In the genomic region with DNA sequence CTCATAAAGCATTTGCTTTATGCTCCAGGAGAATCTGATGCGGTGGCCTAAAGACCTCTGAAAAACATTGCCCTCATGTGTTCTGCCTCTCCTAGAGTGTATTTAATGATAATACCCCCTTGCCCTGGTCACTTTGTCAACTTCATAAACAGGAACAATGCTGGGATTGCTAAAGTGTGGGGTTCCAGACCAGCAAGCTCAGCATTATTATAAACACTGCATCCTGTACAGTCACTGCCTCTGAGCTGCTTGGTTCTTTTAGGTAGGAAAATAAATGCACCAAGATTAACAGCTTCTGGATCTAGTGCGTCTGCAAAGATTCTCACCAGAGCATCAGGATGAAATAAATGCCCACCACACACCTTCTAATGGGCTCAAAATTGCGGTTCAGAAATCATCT, we compare ENCODE assay signal across 16 cellular contexts. TPM values are rescaled to one million over a fixed set of nuclear protein-coding genes. Genes with fewer than 3 reads are reported as not detected.
DNase-seq lines count a peak whose midpoint lies in the region; ATAC-seq, FAIRE-seq and TF ChIP-seq lines count a peak whose summit lies in the region.
"Had no signal": no experiment of that assay in that cellular context is flagged by ENCODE, and none has a peak within 500 bp of the region (broad histone marks: within the 10 kb centered on the region; RNA-seq: fewer than 3 reads in every experiment).

No MANE protein-coding gene starts in this region.

- no peak overlapping the region for H3K14ac ChIP-seq in neuronal stem cell (ENCODE audit: low read length)

- intact Hi-C loops in activated B cell treated with CpG ODN at 0.5 μM for 24 hours (cut with micrococcal nuclease) (no loop called here), HepG2 (cut with micrococcal nuclease; ENCODE audit: unreplicated experiment) (no loop called here), spleen (cut with DNase I; ENCODE audit: low total_unique reads) (no loop called here)

- H3K27me3 ChIP-seq in BLaER1 treated with 17β-estradiol and CSF1 and Interleukin-3, amounts not matched to agents 10 nM and 100 nM = no peaks in the 10 kb centered on the region
- H3K27me3 ChIP-seq in HepG2 (ENCODE audit: control insufficient read depth in 1 of 2, insufficient read depth in 2 of 2, low read length in 2 of 2) (peaks cover 3 to 55% of the 10 kb centered on the region in 2 experiments; a peak in 4 of 5 replicates), spleen (replicated peaks in 1 of 7) (no peaks in the 10 kb centered on the region), neuronal stem cell (ENCODE audit: control insufficient read depth in 3 of 3, insufficient read depth in 3 of 3, low read depth in 1 of 3, low read length in 3 of 3) (peaks cover 0 to 16% (median 0%) of the 10 kb centered on the region in 3 experiments), WERI-Rb-1 (ENCODE audit: insufficient read depth, low read depth, severe bottlenecking) (peaks cover 34% of the 10 kb centered on the region)

- TF ChIP-seq POLR2A in HepG2 (IDR thresholded peaks at IDR 0.05; ENCODE audit: insufficient read depth in 1 of 2, low read depth in 2 of 2, low read length in 2 of 2) (no peak), spleen (IDR thresholded peaks at IDR 0.05) (no peak)

- no peaks in the 10 kb centered on the region for H3K79me1 ChIP-seq in neuronal stem cell (ENCODE audit: low read depth, low read length)

- peak overlapping the region in 3 of 11 experiments; percentile 9 to 35 (median 33); a peak in 3 of 22 replicates for H3K9ac ChIP-seq in BLaER1 treated with 17β-estradiol and CSF1 and Interleukin-3, amounts not matched to agents 10 nM and 100 nM
- H3K9ac ChIP-seq in HepG2 (ENCODE audit: insufficient read depth, low read depth, low read length) (no peak overlapping the region), neuronal stem cell (ENCODE audit: low read depth, low read length, poor library complexity) (no peak overlapping the region)

- TF ChIP-seq CTCF in activated B cell treated with CpG ODN at 0.5 μM for 24 hours (IDR thresholded peaks at IDR 0.05) (no peak), HepG2 (CRISPR knock-in tag; IDR thresholded peaks at IDR 0.05) (no peak), spleen (IDR thresholded peaks at IDR 0.05 in 8 of 11, conservative IDR thresholded peaks at IDR 0.05 in 3 of 11) (no peak), WERI-Rb-1 (IDR thresholded peaks at IDR 0.05; ENCODE audit: low read depth, low read length) (no peak)

- no peaks in the 10 kb centered on the region for H3K79me2 ChIP-seq in HepG2 (ENCODE audit: insufficient read depth, low read length)

- no peak overlapping the region for H2BK15ac ChIP-seq in neuronal stem cell (ENCODE audit: low read length)

- H3K9me3 Mint-ChIP-seq in activated B cell treated with CpG ODN at 0.5 μM for 24 hours = no peaks in the 10 kb centered on the region
- H3K9me3 Mint-ChIP-seq: CD8-positive, alpha-beta memory T cell; HFFc6 had no signal

- H2AK5ac ChIP-seq in neuronal stem cell (ENCODE audit: low read depth, low read length) = no peak overlapping the region

- H3K23ac ChIP-seq in neuronal stem cell (ENCODE audit: low read depth, low read length, poor library complexity) = no peak overlapping the region

- H3K4ac ChIP-seq in neuronal stem cell (ENCODE audit: low read length) = no peak overlapping the region

- peak overlapping the region; percentile 19 for H3K27ac Mint-ChIP-seq in activated B cell treated with CpG ODN at 0.5 μM for 24 hours
- H3K27ac Mint-ChIP-seq: CD8-positive, alpha-beta memory T cell; HFFc6 had no signal

- H3K36me3 ChIP-seq in BLaER1 treated with 17β-estradiol and CSF1 and Interleukin-3, amounts not matched to agents 10 nM and 100 nM = peaks cover 0 to 16% (median 0%) of the 10 kb centered on the region in 11 experiments; a peak in 4 of 22 replicates
- no peaks in the 10 kb centered on the region for H3K36me3 ChIP-seq in HepG2 (replicated peaks in 1 of 2; ENCODE audit: control insufficient read depth in 1 of 2, insufficient read depth in 2 of 2, low read length in 2 of 2)
- peaks cover 0 to 5% (median 0%) of the 10 kb centered on the region in 6 donors for H3K36me3 ChIP-seq in spleen
- H3K36me3 ChIP-seq in neuronal stem cell (replicated peaks in 1 of 2; ENCODE audit: control insufficient read depth in 2 of 2, insufficient read depth in 2 of 2, low read length in 2 of 2) = no peaks in the 10 kb centered on the region
- H3K36me3 ChIP-seq in WERI-Rb-1 = no peaks in the 10 kb centered on the region
- H3K36me3 ChIP-seq: BE2C had no signal

- peak; percentile 39 for ATAC-seq in activated B cell treated with CpG ODN at 0.5 μM for 24 hours (ENCODE audit: low read depth)
- no peak for ATAC-seq in HepG2

- peak overlapping the region in 4 of 11 experiments; percentile 37 to 73 (median 62); a peak in 8 of 22 replicates for H3K27ac ChIP-seq in BLaER1 treated with 17β-estradiol and CSF1 and Interleukin-3, amounts not matched to agents 10 nM and 100 nM
- no peak overlapping the region for H3K27ac ChIP-seq in HepG2 (ENCODE audit: extremely low read length, insufficient read depth, low read length)
- peak overlapping the region in 6 of 8 donors; percentile 20 to 93 (median 65) for H3K27ac ChIP-seq in spleen
- no peak overlapping the region for H3K27ac ChIP-seq in neuronal stem cell (replicated peaks; ENCODE audit: low read length)
- H3K27ac ChIP-seq in WERI-Rb-1 = no peak overlapping the region

- H3K4me3 ChIP-seq in BLaER1 treated with 17β-estradiol and CSF1 and Interleukin-3, amounts not matched to agents 10 nM and 100 nM = no peak overlapping the region
- H3K4me3 ChIP-seq in HepG2 (replicated peaks in 1 of 3; ENCODE audit: insufficient read depth in 1 of 3, low read depth in 2 of 3, low read length in 3 of 3) (no peak overlapping the region), spleen (no peak overlapping the region), neuronal stem cell (ENCODE audit: low read length in 2 of 2) (no peak overlapping the region), WERI-Rb-1 (ENCODE audit: low read depth, low read length) (no peak overlapping the region)

- no peak for TF ChIP-seq EP300 in HepG2 (IDR thresholded peaks at IDR 0.05; ENCODE audit: low read depth in 2 of 2, low read length in 2 of 2)
- no peak for TF ChIP-seq EP300 in HepG2 (CRISPR knock-in tag; IDR thresholded peaks at IDR 0.05; ENCODE audit: borderline replicate concordance)

- WGBS in HepG2 (ENCODE audit: low lambda C conversion rate) = 0% methylated on average over 3 of the region's 3 CpGs
- WGBS in spleen, 5 donors = 85 to 96% (median 94%) methylated on average over 3 of the region's 3 CpGs
- WGBS in neuronal stem cell (ENCODE audit: extremely low coverage in 2 of 2, insufficient read length in 2 of 2, insufficient replicate concordance in 1 of 2), 2 donors = no CpG with 5 or more reads among the region's 3 CpGs

- no peak overlapping the region for H3K4me3 Mint-ChIP-seq in activated B cell treated with CpG ODN at 0.5 μM for 24 hours
- H3K4me3 Mint-ChIP-seq: CD8-positive, alpha-beta memory T cell; HFFc6 had no signal

- CTCF ChIA-PET in activated B cell treated with CpG ODN at 0.5 μM for 24 hours (lab: Charles Lee) (interaction anchor here (0.6 to 1.2 kb wide), 2 partner anchors 183 to 777 kb away, joined by 3 read pairs; no protein-coding TSS in a partner anchor), HepG2 (lab: Yijun Ruan, JAX; ENCODE audit: low intra/inter-chr PET ratio, low total read pairs) (no interaction called here)

- no TSS peak for BruUV-seq in HepG2 (replicated peaks; lab: Mats Ljungman, UMichigan)

- H3K4me1 Mint-ChIP-seq in activated B cell treated with CpG ODN at 0.5 μM for 24 hours = peaks cover 50% of the 10 kb centered on the region

- H2BK5ac ChIP-seq in neuronal stem cell (ENCODE audit: low read length) = no peak overlapping the region

- no peak overlapping the region for H2BK120ac ChIP-seq in neuronal stem cell (ENCODE audit: low read depth, low read length)

- H2BK12ac ChIP-seq in neuronal stem cell (ENCODE audit: low read length) = no peak overlapping the region

- peak overlapping the region in 7 of 11 experiments; percentile 23 to 89 (median 84); a peak in 12 of 22 replicates for H3K4me2 ChIP-seq in BLaER1 treated with 17β-estradiol and CSF1 and Interleukin-3, amounts not matched to agents 10 nM and 100 nM
- H3K4me2 ChIP-seq in HepG2 (ENCODE audit: low read depth, low read length) (no peak overlapping the region), neuronal stem cell (ENCODE audit: insufficient read depth, low read length, poor library complexity, severe bottlenecking) (no peak overlapping the region)

- no peak for FAIRE-seq in HepG2 (lab: Jason Lieb, UNC)

- no peak overlapping the region for H4K91ac ChIP-seq in neuronal stem cell (ENCODE audit: low read depth, low read length, poor library complexity)

- H4K20me1 ChIP-seq in BLaER1 treated with 17β-estradiol and CSF1 and Interleukin-3, amounts not matched to agents 10 nM and 100 nM = no peaks in the 10 kb centered on the region; a peak in 1 of 22 replicates
- H4K20me1 ChIP-seq in HepG2 (ENCODE audit: insufficient read depth, low read length) = no peaks in the 10 kb centered on the region

- in situ Hi-C loops in HepG2 (cut with HindIII; ENCODE audit: extremely low pct_ligation_motif_present, low pct_unique_long_range_greater_than_20kb) = no loop called here

- no peak for DNase-seq in activated B cell treated with CpG ODN at 0.5 μM for 24 hours
- no peak for DNase-seq in HepG2 (ENCODE audit: low spot score)
- DNase-seq in spleen = no peak
- DNase-seq in NCI-H1436 treated with DMSO at 0.1 percent for 48 hours (lab: John Stamatoyannopoulos, UW) = no peak
- DNase-seq in neuronal stem cell (ENCODE audit: low spot score) = no peak
- DNase-seq in WERI-Rb-1 = no peak
- DNase-seq: BE2C; Caco-2; CD8-positive, alpha-beta memory T cell; DND-41; GDM1; HCEC 1CT; HFFc6; IMR-90 had no signal

- no peak overlapping the region for H3K18ac ChIP-seq in neuronal stem cell (ENCODE audit: low read length)

- no peaks in the 10 kb centered on the region for H3K27me3 Mint-ChIP-seq in activated B cell treated with CpG ODN at 0.5 μM for 24 hours

- no peaks in the 10 kb centered on the region for H3K9me3 ChIP-seq in BLaER1 treated with 17β-estradiol and CSF1 and Interleukin-3, amounts not matched to agents 10 nM and 100 nM (replicated peaks in 1 of 11)
- no peaks in the 10 kb centered on the region for H3K9me3 ChIP-seq in HepG2 (ENCODE audit: low read length)
- H3K9me3 ChIP-seq in spleen = no peaks in the 10 kb centered on the region
- no peaks in the 10 kb centered on the region for H3K9me3 ChIP-seq in neuronal stem cell (replicated peaks in 1 of 2; ENCODE audit: control insufficient read depth in 2 of 2, insufficient read depth in 1 of 2, low read depth in 1 of 2, low read length in 2 of 2)
- no peaks in the 10 kb centered on the region for H3K9me3 ChIP-seq in WERI-Rb-1 (ENCODE audit: severe bottlenecking)
- H3K9me3 ChIP-seq: BE2C, Caco-2 had no signal

- H2AFZ ChIP-seq in HepG2 (ENCODE audit: low read length) (no peak overlapping the region), neuronal stem cell (ENCODE audit: low read length) (no peak overlapping the region)

- no peak for TF ChIP-seq RAD21 in HepG2 (CRISPR knock-in tag; IDR thresholded peaks at IDR 0.05)

- H4K8ac ChIP-seq in neuronal stem cell (ENCODE audit: low read depth, low read length) = no peak overlapping the region

- no peaks in the 10 kb centered on the region for H3K36me3 Mint-ChIP-seq in activated B cell treated with CpG ODN at 0.5 μM for 24 hours (ENCODE audit: low read depth)
- H3K36me3 Mint-ChIP-seq: CD8-positive, alpha-beta memory T cell had no signal

- POLR2A ChIA-PET in activated B cell treated with CpG ODN at 0.5 μM for 24 hours (lab: Charles Lee) = interaction anchor here (1.2 kb wide), 1 partner anchor 73 kb away, joined by 3 read pairs; a partner anchor contains a TSS
- POLR2A ChIA-PET in HepG2 (lab: Yijun Ruan, JAX) = no interaction called here

- peaks cover 13 to 97% (median 77%) of the 10 kb centered on the region in 10 experiments for H3K4me1 ChIP-seq in BLaER1 treated with 17β-estradiol and CSF1 and Interleukin-3, amounts not matched to agents 10 nM and 100 nM
- H3K4me1 ChIP-seq in HepG2 (ENCODE audit: insufficient read depth, low read length) (no peaks in the 10 kb centered on the region), spleen (peaks cover 0 to 80% (median 38%) of the 10 kb centered on the region in 6 donors), neuronal stem cell (ENCODE audit: control insufficient read depth in 2 of 2, insufficient read depth in 1 of 2, low read depth in 1 of 2, low read length in 2 of 2) (no peaks in the 10 kb centered on the region)
- H3K4me1 ChIP-seq: BE2C, Caco-2 had no signal

RNA-seq across cellular contexts. Expression of a gene that starts 12.2 kb away (rescaled TPM):
- total RNA-seq in activated B cell treated with CpG ODN at 0.5 μM for 24 hours (0.81 TPM in 1 of 2 replicates, not detected in the other), HepG2 (2016; rRNA removed; fragmentation: Illumina TruSeq; extraction: Trizol) (not detected in 2 replicates), spleen (10 to 100 TPM; 14.8 to 51.9 (median 24.9) TPM)
- not detected in 2 replicates for total RNA-seq in HepG2 (2016; cell fraction: cytosol; rRNA removed; fragmentation: Illumina TruSeq; extraction: Trizol; ENCODE audit: low read depth)
- total RNA-seq in HepG2 (2016; cell fraction: insoluble cytoplasmic fraction; rRNA removed; fragmentation: Illumina TruSeq; extraction: Trizol) = not detected in 2 replicates
- not detected in 2 replicates for total RNA-seq in HepG2 (2016; cell fraction: membrane; rRNA removed; fragmentation: Illumina TruSeq; extraction: Trizol)
- total RNA-seq in HepG2 (2016; cell fraction: nucleus; rRNA removed; fragmentation: Illumina TruSeq; extraction: Trizol) = not detected in 2 replicates
- polyA plus RNA-seq in HepG2 (2011; rRNA removed) (0.27 and 0.49 TPM in 2 replicates), spleen (1 to 10 TPM in 2 of 3 donors, under 1 TPM in 1; 0.64 to 3.7 (median 2.9) TPM)
- 0.17 and 0.40 TPM in 2 replicates for polyA plus RNA-seq in HepG2 (2011; cell fraction: cytosol; rRNA removed)
- polyA plus RNA-seq in HepG2 (2011; cell fraction: nucleus; rRNA removed) = not detected in 2 replicates
- polyA plus RNA-seq in HepG2 (2012) = not detected in 2 replicates
- not detected in 2 replicates for polyA plus RNA-seq in HepG2 (2016; cell fraction: cytosol; fragmentation: Illumina TruSeq; extraction: Trizol; ENCODE audit: low read depth)
- polyA plus RNA-seq in HepG2 (2016; cell fraction: insoluble cytoplasmic fraction; fragmentation: Illumina TruSeq; extraction: Trizol; ENCODE audit: low read depth) = not detected in 2 replicates
- not detected in 2 replicates for polyA plus RNA-seq in HepG2 (2016; cell fraction: membrane; fragmentation: Illumina TruSeq; extraction: Trizol; ENCODE audit: low read depth)
- polyA plus RNA-seq in HepG2 (2016; cell fraction: nucleus; fragmentation: Illumina TruSeq; extraction: Trizol; ENCODE audit: insufficient read depth, low read depth) = not detected in 2 replicates
- not detected in 2 replicates for polyA minus RNA-seq in HepG2 (2011; rRNA and poly(A)+ RNA removed; ENCODE audit: low replicate concordance)
- polyA minus RNA-seq in HepG2 (2011; cell fraction: cytosol; rRNA and poly(A)+ RNA removed) = not detected in 2 replicates
- polyA minus RNA-seq in HepG2 (2011; cell fraction: nucleus; rRNA and poly(A)+ RNA removed) = not detected in 2 replicates
- not detected for polyA plus RNA-seq in neuronal stem cell (2013, experiment 1 of 2)
- not detected for polyA plus RNA-seq in neuronal stem cell (2013, experiment 2 of 2)
- total RNA-seq: A172; Caco-2; CD8-positive, alpha-beta memory T cell; IMR-90 had no signal
- polyA plus RNA-seq: CD8-positive, alpha-beta memory T cell; IMR-90 had no signal

RNA-seq across cellular contexts. Expression of a gene that starts 46.1 kb away (rescaled TPM):
- total RNA-seq in activated B cell treated with CpG ODN at 0.5 μM for 24 hours = not detected in 2 replicates
- not detected in 2 replicates for total RNA-seq in HepG2 (2016; rRNA removed; fragmentation: Illumina TruSeq; extraction: Trizol)
- not detected in 2 replicates for total RNA-seq in HepG2 (2016; cell fraction: cytosol; rRNA removed; fragmentation: Illumina TruSeq; extraction: Trizol; ENCODE audit: low read depth)
- total RNA-seq in HepG2 (2016; cell fraction: insoluble cytoplasmic fraction; rRNA removed; fragmentation: Illumina TruSeq; extraction: Trizol) = not detected in 2 replicates
- total RNA-seq in HepG2 (2016; cell fraction: membrane; rRNA removed; fragmentation: Illumina TruSeq; extraction: Trizol) = not detected in 2 replicates
- not detected in 2 replicates for total RNA-seq in HepG2 (2016; cell fraction: nucleus; rRNA removed; fragmentation: Illumina TruSeq; extraction: Trizol)
- not detected in 2 replicates for polyA plus RNA-seq in HepG2 (2011; rRNA removed)
- not detected in 2 replicates for polyA plus RNA-seq in HepG2 (2011; cell fraction: cytosol; rRNA removed)
- not detected in 2 replicates for polyA plus RNA-seq in HepG2 (2011; cell fraction: nucleus; rRNA removed)
- polyA plus RNA-seq in HepG2 (2012) = not detected in 2 replicates
- not detected in 2 replicates for polyA plus RNA-seq in HepG2 (2016; cell fraction: cytosol; fragmentation: Illumina TruSeq; extraction: Trizol; ENCODE audit: low read depth)
- polyA plus RNA-seq in HepG2 (2016; cell fraction: insoluble cytoplasmic fraction; fragmentation: Illumina TruSeq; extraction: Trizol; ENCODE audit: low read depth) = not detected in 2 replicates
- polyA plus RNA-seq in HepG2 (2016; cell fraction: membrane; fragmentation: Illumina TruSeq; extraction: Trizol; ENCODE audit: low read depth) = not detected in 2 replicates
- polyA plus RNA-seq in HepG2 (2016; cell fraction: nucleus; fragmentation: Illumina TruSeq; extraction: Trizol; ENCODE audit: insufficient read depth, low read depth) = not detected in 2 replicates
- polyA minus RNA-seq in HepG2 (2011; rRNA and poly(A)+ RNA removed; ENCODE audit: low replicate concordance) = not detected in 2 replicates
- polyA minus RNA-seq in HepG2 (2011; cell fraction: cytosol; rRNA and poly(A)+ RNA removed) = not detected in 2 replicates
- polyA minus RNA-seq in HepG2 (2011; cell fraction: nucleus; rRNA and poly(A)+ RNA removed) = not detected in 2 replicates
- total RNA-seq in spleen = 1 to 10 TPM in 1 of 7 donors, not detected in 6; 2.2 TPM
- under 1 TPM in 1 of 3 donors, not detected in 2; 0.44 TPM for polyA plus RNA-seq in spleen
- not detected for polyA plus RNA-seq in neuronal stem cell (2013, experiment 1 of 2)
- not detected for polyA plus RNA-seq in neuronal stem cell (2013, experiment 2 of 2)
- total RNA-seq: A172; Caco-2; CD8-positive, alpha-beta memory T cell; HFFc6; IMR-90 had no signal
- polyA plus RNA-seq: CD8-positive, alpha-beta memory T cell; IMR-90 had no signal

Comparison
In these comparisons a context has a peak if more than half of its experiments do, and no peak if none do; other contexts are left out.
1. H3K27ac ChIP-seq: peak in spleen (6 of 8); none in HepG2 (single experiment), neuronal stem cell (single experiment) and WERI-Rb-1 (single experiment).
2. H3K4me2 ChIP-seq: peak in BLaER1 treated with 17β-estradiol and CSF1 and Interleukin-3, amounts not matched to agents 10 nM and 100 nM (7 of 11); none in HepG2 (single experiment) and neuronal stem cell (single experiment).